Comparison of ENCODE assay signal across 8 cellular contexts in genomic region chr1:231527586-231528174, GRCh38. TPM values are rescaled to one million over a fixed set of nuclear protein-coding genes. Genes with fewer than 3 reads are reported as not detected.
DNase-seq lines count a peak whose midpoint lies in the region; ATAC-seq and TF ChIP-seq lines count a peak whose summit lies in the region.

No MANE protein-coding gene starts in this region.

- H3K27ac Mint-ChIP-seq in chondrocyte (ENCODE audit: unreplicated experiment), result peak overlapping the region; percentile 100

- peaks cover 28% of the 10 kb centered on the region for H3K4me1 ChIP-seq in Karpas-422 (ENCODE audit: low read length)
- H3K4me1 ChIP-seq in mucosa of rectum (ENCODE audit: control insufficient read depth in 2 of 2, insufficient read depth in 2 of 2, low read length in 2 of 2), result peaks cover 10 to 12% of the 10 kb centered on the region in 2 donors

- ATAC-seq in GM21737 (IDR thresholded peaks at IDR 0.05; ENCODE audit: unreplicated experiment), result peak; percentile 5

- H3K9ac ChIP-seq in Karpas-422 (ENCODE audit: low read length) (peak overlapping the region; percentile 82), mucosa of rectum (ENCODE audit: low read depth in 1 of 2, low read length in 2 of 2) (peak overlapping the region; percentile 79 to 85)

- no peaks in the 10 kb centered on the region; the same call in 1 of the 2 replicates for H4K20me1 ChIP-seq in Karpas-422 (ENCODE audit: insufficient read depth, low read depth, low read length)

- peaks cover 31% of the 10 kb centered on the region for H3K4me1 Mint-ChIP-seq in chondrocyte (ENCODE audit: low read depth)

- peak overlapping the region; percentile 68; the same call in 1 of the 2 replicates for H3K27ac ChIP-seq in Karpas-422 (ENCODE audit: low read length)
- H3K27ac ChIP-seq in mucosa of rectum (ENCODE audit: low read depth in 2 of 2, low read length in 2 of 2), result peak overlapping the region; percentile 89 to 90

- peak overlapping the region; percentile 87 for H3K4me3 ChIP-seq in GM12865 (ENCODE audit: low read depth, low read length)
- H3K4me3 ChIP-seq in Karpas-422 (ENCODE audit: low read length), result peak overlapping the region; percentile 78
- peak overlapping the region; percentile 87 to 92 for H3K4me3 ChIP-seq in mucosa of rectum (ENCODE audit: low read length in 2 of 2)

- peak overlapping the region; percentile 85 for H3K4me2 ChIP-seq in Karpas-422 (ENCODE audit: low read depth, low read length, poor library complexity, severe bottlenecking)

- no peak for TF ChIP-seq CTCF in GM12865 (IDR thresholded peaks at IDR 0.05; ENCODE audit: insufficient read depth, low read depth, low read length, missing control alignments)
- no peak for TF ChIP-seq CTCF in chondrocyte (IDR thresholded peaks at IDR 0.05)

- no peaks in the 10 kb centered on the region for H3K9me2 ChIP-seq in Karpas-422 (replicated peaks; ENCODE audit: insufficient read depth, low read length)

- peaks cover under 1% of the 10 kb centered on the region; the same call in 1 of the 2 replicates for H3K36me3 ChIP-seq in Karpas-422 (ENCODE audit: insufficient read depth, low read length)
- H3K36me3 ChIP-seq in mucosa of rectum (ENCODE audit: control insufficient read depth in 2 of 2, insufficient read depth in 2 of 2, low read length in 2 of 2), result no peaks in the 10 kb centered on the region

- H3K27me3 ChIP-seq in Karpas-422 (ENCODE audit: low read length), result no peaks in the 10 kb centered on the region
- no peaks in the 10 kb centered on the region for H3K27me3 ChIP-seq in mucosa of rectum (ENCODE audit: control insufficient read depth in 2 of 2, insufficient read depth in 2 of 2, low read length in 2 of 2)

- DNase-seq in GM12865 (ENCODE audit: low read depth) (no peak), Karpas-422 (no peak), chondrocyte (ENCODE audit: low spot score) (no peak), NCI-H345 treated with DMSO at 0.1 percent for 48 hours (lab: John Stamatoyannopoulos, UW; ENCODE audit: unreplicated experiment) (no peak), kidney tubule cell (ENCODE audit: low spot score) (no peak)
- no peak for DNase-seq in stimulated activated CD4-positive, alpha-beta T cell treated with anti-CD3 and anti-CD28 coated beads, Interleukin-1b, Interleukin-23, amount 100 ng/mL, for 48 hours

- H3K36me3 Mint-ChIP-seq in chondrocyte (ENCODE audit: low read depth), result peaks cover 3% of the 10 kb centered on the region

- peak overlapping the region; percentile 29 for H2AFZ ChIP-seq in Karpas-422 (ENCODE audit: low read length)

- H3K79me2 ChIP-seq in Karpas-422 (ENCODE audit: low read length), result peaks cover 49% of the 10 kb centered on the region

- H3K9me3 Mint-ChIP-seq in chondrocyte (ENCODE audit: low read depth), result no peaks in the 10 kb centered on the region

- H3K4me3 Mint-ChIP-seq in chondrocyte (ENCODE audit: unreplicated experiment), result peak overlapping the region; percentile 95

- no peaks in the 10 kb centered on the region for H3K27me3 Mint-ChIP-seq in chondrocyte (ENCODE audit: low read depth)

- no peaks in the 10 kb centered on the region for H3K9me3 ChIP-seq in Karpas-422 (ENCODE audit: low read length)
- no peaks in the 10 kb centered on the region for H3K9me3 ChIP-seq in mucosa of rectum (ENCODE audit: control insufficient read depth in 2 of 2, low read length in 2 of 2)

RNA-seq across cellular contexts. Expression of gene TSNAX, which starts 0.8 kb away (rescaled TPM):
- 29.0 and 45.4 TPM in 2 replicates for total RNA-seq in Karpas-422 (2014; rRNA removed; shearing (Covaris generic); ENCODE audit: low replicate concordance)
- total RNA-seq in chondrocyte, result 32.3 to 40.5 TPM (median 36.8 TPM) in 3 replicates
